Comparison of ENCODE assay signal across 18 cellular contexts in the genomic region with DNA sequence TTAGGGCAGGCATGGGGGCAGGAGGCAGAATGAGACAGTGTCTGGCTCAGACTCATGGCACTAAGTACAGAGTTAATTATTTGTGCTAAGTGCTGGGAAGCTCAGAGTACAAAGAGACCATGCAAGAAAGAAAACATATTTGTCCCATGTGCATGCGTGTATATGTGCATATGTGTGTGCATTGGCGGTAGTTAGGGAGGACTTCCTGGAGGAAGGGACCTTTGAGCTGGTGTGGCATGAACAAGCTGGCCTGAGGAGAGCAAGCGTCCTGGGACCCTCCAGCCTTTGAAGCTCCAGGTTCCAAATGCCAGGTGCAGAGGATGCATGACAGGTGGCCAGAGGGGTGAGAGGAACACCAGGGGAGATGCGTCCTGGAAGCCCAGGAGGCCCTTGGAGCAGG. TPM values are rescaled to one million over a fixed set of nuclear protein-coding genes. Genes with fewer than 3 reads are reported as not detected.
DNase-seq lines count a peak whose midpoint lies in the region; ATAC-seq and TF ChIP-seq lines count a peak whose summit lies in the region.
"Had no signal": no experiment of that assay in that cellular context is flagged by ENCODE, and none has a peak within 500 bp of the region (broad histone marks: within the 10 kb centered on the region; RNA-seq: fewer than 3 reads in every experiment).

No MANE protein-coding gene starts in this region.

- no peaks in the 10 kb centered on the region; the same call in 1 of the 3 replicates for H3K36me3 Mint-ChIP-seq in GM23338 (ENCODE audit: low read depth)
- no peaks in the 10 kb centered on the region for H3K36me3 Mint-ChIP-seq in mesothelial cell of epicardium
- H3K36me3 Mint-ChIP-seq in activated T-cell treated with anti-CD3 and anti-CD28 coated beads, Interleukin-2, amount 50 U/mL, for 4 hours (ENCODE audit: insufficient read depth): no peaks in the 10 kb centered on the region

- H3K4me3 Mint-ChIP-seq in GM23338 (no peak overlapping the region), mesothelial cell of epicardium (no peak overlapping the region)
- no peak overlapping the region for H3K4me3 Mint-ChIP-seq in activated T-cell treated with anti-CD3 and anti-CD28 coated beads, Interleukin-2, amount 50 U/mL, for 4 hours
- H3K4me3 Mint-ChIP-seq: CD4-positive, alpha-beta T cell had no signal

- no peak overlapping the region for H3K27ac ChIP-seq in GM23338 (ENCODE audit: low read depth)
- peak overlapping the region in 3 of 4 donors; percentile 23 to 90 (median 84) for H3K27ac ChIP-seq in esophagus squamous epithelium
- peak overlapping the region; percentile 14 for H3K27ac ChIP-seq in urinary bladder (ENCODE audit: low read depth)

- H3K27me3 Mint-ChIP-seq in GM23338 (ENCODE audit: insufficient read depth, low read depth, poor library complexity) (peaks cover 14% of the 10 kb centered on the region), mesothelial cell of epicardium (ENCODE audit: low read depth) (no peaks in the 10 kb centered on the region)
- H3K27me3 Mint-ChIP-seq in activated T-cell treated with anti-CD3 and anti-CD28 coated beads, Interleukin-2, amount 50 U/mL, for 4 hours (ENCODE audit: low read depth): peaks cover 35% of the 10 kb centered on the region

- H3K27me3 ChIP-seq in GM23338 (ENCODE audit: insufficient read depth) (no peaks in the 10 kb centered on the region), esophagus squamous epithelium (peaks cover 0 to 8% (median 0%) of the 10 kb centered on the region in 4 donors)

- H3K36me3 ChIP-seq in GM23338 (ENCODE audit: insufficient read depth) (no peaks in the 10 kb centered on the region), esophagus squamous epithelium (no peaks in the 10 kb centered on the region), urinary bladder (ENCODE audit: insufficient read depth) (no peaks in the 10 kb centered on the region)

- no peak for ATAC-seq in GM23338
- ATAC-seq in activated T-cell treated with anti-CD3 and anti-CD28 coated beads, Interleukin-2, amount 50 U/mL, for 4 hours: no peak

- H3K79me2 ChIP-seq in GM23338 (replicated peaks; ENCODE audit: insufficient read depth): peaks cover 94% of the 10 kb centered on the region

- no peaks in the 10 kb centered on the region for H3K9me2 ChIP-seq in GM23338 (ENCODE audit: insufficient read depth)

- H3K4me1 ChIP-seq in GM23338 (ENCODE audit: insufficient read depth) (peaks cover 51% of the 10 kb centered on the region), esophagus squamous epithelium (peaks cover 4 to 98% (median 33%) of the 10 kb centered on the region in 3 donors), urinary bladder (ENCODE audit: insufficient read depth) (peaks cover 4% of the 10 kb centered on the region)

- no peaks in the 10 kb centered on the region for H3K9me3 ChIP-seq in esophagus squamous epithelium

- H3K27ac Mint-ChIP-seq in GM23338 (no peak overlapping the region; the same call in 1 of the 2 replicates), mesothelial cell of epicardium (peak overlapping the region; percentile 11)
- H3K27ac Mint-ChIP-seq: CD4-positive, alpha-beta T cell had no signal

- H3K4me1 Mint-ChIP-seq in GM23338 (peaks cover 70% of the 10 kb centered on the region), mesothelial cell of epicardium (peaks cover 69% of the 10 kb centered on the region)
- H3K4me1 Mint-ChIP-seq in activated T-cell treated with anti-CD3 and anti-CD28 coated beads, Interleukin-2, amount 50 U/mL, for 4 hours (ENCODE audit: low read depth): no peaks in the 10 kb centered on the region

- peaks cover 11% of the 10 kb centered on the region for H3F3A ChIP-seq in GM23338 (replicated peaks; ENCODE audit: low read depth)

- no peak for TF ChIP-seq CTCF in GM23338 (conservative IDR thresholded peaks at IDR 0.05; ENCODE audit: low read depth in 2 of 2)
- TF ChIP-seq CTCF in esophagus squamous epithelium (IDR thresholded peaks at IDR 0.05): no peak
- TF ChIP-seq CTCF in mesothelial cell of epicardium (IDR thresholded peaks at IDR 0.05; ENCODE audit: unreplicated experiment): no peak

- no peak overlapping the region for H2AFZ ChIP-seq in GM23338

- peaks cover 16% of the 10 kb centered on the region for H4K20me1 ChIP-seq in GM23338 (replicated peaks; ENCODE audit: insufficient read depth)

- no peak for TF ChIP-seq POLR2A in esophagus squamous epithelium (IDR thresholded peaks at IDR 0.05)

- 82 to 88% methylated on average over 4 of the region's 4 CpGs for WGBS in esophagus squamous epithelium, 2 donors
- WGBS in urinary bladder: 84% methylated on average over 4 of the region's 4 CpGs

- no peaks in the 10 kb centered on the region for H3K9me3 Mint-ChIP-seq in GM23338
- no peaks in the 10 kb centered on the region for H3K9me3 Mint-ChIP-seq in mesothelial cell of epicardium
- no peaks in the 10 kb centered on the region for H3K9me3 Mint-ChIP-seq in activated T-cell treated with anti-CD3 and anti-CD28 coated beads, Interleukin-2, amount 50 U/mL, for 4 hours
- H3K9me3 Mint-ChIP-seq: CD4-positive, alpha-beta T cell; H9 had no signal

- no peak overlapping the region for H3K4me3 ChIP-seq in GM23338
- H3K4me3 ChIP-seq in esophagus squamous epithelium: peak overlapping the region in 2 of 4 donors; percentile 11 to 22
- no peak overlapping the region for H3K4me3 ChIP-seq in urinary bladder (ENCODE audit: low read depth, low read length)

- no peak for DNase-seq in GM23338 (ENCODE audit: low spot score)
- no peak for DNase-seq in esophagus squamous epithelium (lab: John Stamatoyannopoulos, UW)
- no peak for DNase-seq in mesothelial cell of epicardium (ENCODE audit: low spot score in 2 of 2, unreplicated experiment in 2 of 2)
- DNase-seq in NCI-H1417 (lab: John Stamatoyannopoulos, UW): no peak
- DNase-seq in NCI-H82 (lab: John Stamatoyannopoulos, UW): no peak
- DNase-seq in cerebellar nuclear complex (lab: John Stamatoyannopoulos, UW): no peak
- DNase-seq in activated T-cell treated with anti-CD3 and anti-CD28 coated beads, Interleukin-2, amount 50 U/mL, for 4 hours: no peak
- DNase-seq: ACHN; AML-193; CD4-positive, alpha-beta T cell; H9; NCI-H187 treated with DMSO at 0.1 percent for 48 hours; NCI-H446; NCI-H69; OCI-M1; RPMI8226; SIG-M5 had no signal

- peak overlapping the region; percentile 43; the same call in 1 of the 2 replicates for H3K4me2 ChIP-seq in GM23338

- intact Hi-C loops in esophagus squamous epithelium (cut with DNase I): no loop called here

TF ChIP-seq in GM23338, 12 proteins besides CTCF, POLR2A, EP300 and RAD21:
- TF ChIP-seq, protein P1, sequence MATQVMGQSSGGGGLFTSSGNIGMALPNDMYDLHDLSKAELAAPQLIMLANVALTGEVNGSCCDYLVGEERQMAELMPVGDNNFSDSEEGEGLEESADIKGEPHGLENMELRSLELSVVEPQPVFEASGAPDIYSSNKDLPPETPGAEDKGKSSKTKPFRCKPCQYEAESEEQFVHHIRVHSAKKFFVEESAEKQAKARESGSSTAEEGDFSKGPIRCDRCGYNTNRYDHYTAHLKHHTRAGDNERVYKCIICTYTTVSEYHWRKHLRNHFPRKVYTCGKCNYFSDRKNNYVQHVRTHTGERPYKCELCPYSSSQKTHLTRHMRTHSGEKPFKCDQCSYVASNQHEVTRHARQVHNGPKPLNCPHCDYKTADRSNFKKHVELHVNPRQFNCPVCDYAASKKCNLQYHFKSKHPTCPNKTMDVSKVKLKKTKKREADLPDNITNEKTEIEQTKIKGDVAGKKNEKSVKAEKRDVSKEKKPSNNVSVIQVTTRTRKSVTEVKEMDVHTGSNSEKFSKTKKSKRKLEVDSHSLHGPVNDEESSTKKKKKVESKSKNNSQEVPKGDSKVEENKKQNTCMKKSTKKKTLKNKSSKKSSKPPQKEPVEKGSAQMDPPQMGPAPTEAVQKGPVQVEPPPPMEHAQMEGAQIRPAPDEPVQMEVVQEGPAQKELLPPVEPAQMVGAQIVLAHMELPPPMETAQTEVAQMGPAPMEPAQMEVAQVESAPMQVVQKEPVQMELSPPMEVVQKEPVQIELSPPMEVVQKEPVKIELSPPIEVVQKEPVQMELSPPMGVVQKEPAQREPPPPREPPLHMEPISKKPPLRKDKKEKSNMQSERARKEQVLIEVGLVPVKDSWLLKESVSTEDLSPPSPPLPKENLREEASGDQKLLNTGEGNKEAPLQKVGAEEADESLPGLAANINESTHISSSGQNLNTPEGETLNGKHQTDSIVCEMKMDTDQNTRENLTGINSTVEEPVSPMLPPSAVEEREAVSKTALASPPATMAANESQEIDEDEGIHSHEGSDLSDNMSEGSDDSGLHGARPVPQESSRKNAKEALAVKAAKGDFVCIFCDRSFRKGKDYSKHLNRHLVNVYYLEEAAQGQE (IDR thresholded peaks at IDR 0.05; ENCODE audit: unreplicated experiment): no peak
- TF ChIP-seq EZH2phosphoT487 (IDR thresholded peaks at IDR 0.05; ENCODE audit: unreplicated experiment) (no peak), ZNF114 (CRISPR knock-in tag; IDR thresholded peaks at IDR 0.05) (no peak), NANOG (IDR thresholded peaks at IDR 0.05; ENCODE audit: borderline replicate concordance) (no peak), JUNB (IDR thresholded peaks at IDR 0.05; ENCODE audit: unreplicated experiment) (no peak), ETS1 (IDR thresholded peaks at IDR 0.05) (no peak), EZH2 (IDR thresholded peaks at IDR 0.05; ENCODE audit: low read depth, unreplicated experiment) (no peak)

RNA-seq across cellular contexts. Expression of gene FBLN1, which starts 6.1 kb away (rescaled TPM):
- total RNA-seq in GM23338 (2014; rRNA removed; shearing (Covaris generic)): 134 and 137 TPM in 2 replicates
- polyA plus RNA-seq in GM23338 (2016; fragmentation: Nextera tagmentation; extraction: Ambion mirVana): 88.4 and 90.1 TPM in 2 replicates
- 100 to 1,000 TPM in 2 of 4 donors, 10 to 100 TPM in 2; 33.7 to 546 (median 86.3) TPM for total RNA-seq in esophagus squamous epithelium
- 283 to 297 TPM (median 296 TPM) in 3 replicates for total RNA-seq in mesothelial cell of epicardium
- 700 TPM for total RNA-seq in urinary bladder
- 1,381 TPM for polyA plus RNA-seq in urinary bladder
- under 1 TPM; 0.43 to 0.69 (median 0.46) TPM for total RNA-seq in activated T-cell treated with anti-CD3 and anti-CD28 coated beads, Interleukin-2, amount 50 U/mL, for 4 hours
- total RNA-seq: CD4-positive, alpha-beta T cell had no signal

Comparison
In these comparisons a context has a peak if more than half of its experiments do, and no peak if none do; other contexts are left out.
1. RNA of gene FBLN1, which starts 6.1 kb away (total RNA-seq): 700 TPM in urinary bladder (single experiment), 283 to 297 TPM in mesothelial cell of epicardium, 134 to 137 TPM in GM23338 and 33.7 to 546 TPM in esophagus squamous epithelium; 0.43 to 0.69 TPM in activated T-cell treated with anti-CD3 and anti-CD28 coated beads, Interleukin-2, amount 50 U/mL, for 4 hours; every median in the first group is over 10 times any median in the second.